ENCODE assay signal across 1 cellular context in the genomic region with DNA sequence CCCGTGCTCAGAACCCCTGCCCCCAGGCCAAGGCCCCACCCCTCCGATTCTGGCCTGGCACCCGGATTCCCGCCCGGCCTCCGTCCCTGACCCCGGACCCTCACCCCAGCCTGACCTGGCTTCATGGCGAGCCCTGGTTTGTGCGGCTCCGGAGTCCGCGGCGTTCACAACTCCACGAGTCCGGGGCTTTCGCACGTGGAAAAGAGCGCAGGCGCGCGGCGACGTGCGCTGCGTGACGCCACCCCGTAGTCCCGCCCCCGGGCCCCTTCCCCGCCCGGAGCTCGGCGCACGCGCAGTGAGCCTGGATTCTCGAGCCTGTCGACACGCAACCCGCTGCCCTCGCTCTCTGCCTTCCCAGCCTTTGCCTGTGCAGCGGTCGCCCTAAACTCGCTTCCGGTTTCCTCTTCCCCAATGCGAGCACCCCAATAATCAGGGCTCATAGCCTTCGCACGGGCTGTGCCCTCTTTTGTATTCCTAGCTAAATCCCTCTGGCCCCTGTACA.
TF ChIP-seq lines count a peak whose summit lies in the region.

A gene (minus strand): TSS at position 204 of the 502 bp plus-strand sequence. CDS start 79 bp downstream, at position 125.

TF ChIP-seq in HepG2, 621 proteins besides CTCF, POLR2A, EP300 and RAD21 (continued from another document and continues in another):
- TF ChIP-seq, protein P1, sequence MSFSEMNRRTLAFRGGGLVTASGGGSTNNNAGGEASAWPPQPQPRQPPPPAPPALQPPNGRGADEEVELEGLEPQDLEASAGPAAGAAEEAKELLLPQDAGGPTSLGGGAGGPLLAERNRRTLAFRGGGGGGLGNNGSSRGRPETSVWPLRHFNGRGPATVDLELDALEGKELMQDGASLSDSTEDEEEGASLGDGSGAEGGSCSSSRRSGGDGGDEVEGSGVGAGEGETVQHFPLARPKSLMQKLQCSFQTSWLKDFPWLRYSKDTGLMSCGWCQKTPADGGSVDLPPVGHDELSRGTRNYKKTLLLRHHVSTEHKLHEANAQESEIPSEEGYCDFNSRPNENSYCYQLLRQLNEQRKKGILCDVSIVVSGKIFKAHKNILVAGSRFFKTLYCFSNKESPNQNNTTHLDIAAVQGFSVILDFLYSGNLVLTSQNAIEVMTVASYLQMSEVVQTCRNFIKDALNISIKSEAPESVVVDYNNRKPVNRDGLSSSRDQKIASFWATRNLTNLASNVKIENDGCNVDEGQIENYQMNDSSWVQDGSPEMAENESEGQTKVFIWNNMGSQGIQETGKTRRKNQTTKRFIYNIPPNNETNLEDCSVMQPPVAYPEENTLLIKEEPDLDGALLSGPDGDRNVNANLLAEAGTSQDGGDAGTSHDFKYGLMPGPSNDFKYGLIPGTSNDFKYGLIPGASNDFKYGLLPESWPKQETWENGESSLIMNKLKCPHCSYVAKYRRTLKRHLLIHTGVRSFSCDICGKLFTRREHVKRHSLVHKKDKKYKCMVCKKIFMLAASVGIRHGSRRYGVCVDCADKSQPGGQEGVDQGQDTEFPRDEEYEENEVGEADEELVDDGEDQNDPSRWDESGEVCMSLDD (CRISPR knock-in tag; IDR thresholded peaks at IDR 0.05; ENCODE audit: borderline replicate concordance): peak; percentile 81
- peak; percentile 40; the same call in 1 of the 2 replicates for TF ChIP-seq ZBTB38 (CRISPR knock-in tag; IDR thresholded peaks at IDR 0.05)
- TF ChIP-seq SAFB2 (CRISPR knock-in tag; IDR thresholded peaks at IDR 0.05; ENCODE audit: borderline replicate concordance, low read depth): peak; percentile 57; the same call in 1 of the 2 replicates
- TF ChIP-seq MYC (CRISPR knock-in tag; IDR thresholded peaks at IDR 0.05; ENCODE audit: borderline replicate concordance): peak; percentile 94
- TF ChIP-seq FOXM1 (CRISPR knock-in tag; IDR thresholded peaks at IDR 0.05): no peak
- TF ChIP-seq, protein P2, sequence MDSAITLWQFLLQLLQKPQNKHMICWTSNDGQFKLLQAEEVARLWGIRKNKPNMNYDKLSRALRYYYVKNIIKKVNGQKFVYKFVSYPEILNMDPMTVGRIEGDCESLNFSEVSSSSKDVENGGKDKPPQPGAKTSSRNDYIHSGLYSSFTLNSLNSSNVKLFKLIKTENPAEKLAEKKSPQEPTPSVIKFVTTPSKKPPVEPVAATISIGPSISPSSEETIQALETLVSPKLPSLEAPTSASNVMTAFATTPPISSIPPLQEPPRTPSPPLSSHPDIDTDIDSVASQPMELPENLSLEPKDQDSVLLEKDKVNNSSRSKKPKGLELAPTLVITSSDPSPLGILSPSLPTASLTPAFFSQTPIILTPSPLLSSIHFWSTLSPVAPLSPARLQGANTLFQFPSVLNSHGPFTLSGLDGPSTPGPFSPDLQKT (CRISPR knock-in tag; IDR thresholded peaks at IDR 0.05; ENCODE audit: borderline replicate concordance): no peak
- TF ChIP-seq ZBTB8A (CRISPR knock-in tag; IDR thresholded peaks at IDR 0.05; ENCODE audit: borderline replicate concordance, low read depth): no peak
- no peak; the same call in none of the 2 replicates for TF ChIP-seq FOXA3 (CRISPR knock-in tag; IDR thresholded peaks at IDR 0.05)
- TF ChIP-seq, protein P3, sequence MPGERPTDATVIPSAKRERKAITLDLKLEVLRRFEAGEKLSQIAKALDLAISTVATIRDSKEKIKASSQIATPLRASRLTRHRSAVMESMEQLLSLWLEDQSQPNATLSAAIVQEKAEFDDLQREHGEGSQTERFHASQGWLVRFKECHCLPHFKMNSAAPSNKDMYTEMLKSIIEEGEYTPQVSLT (CRISPR knock-in tag; IDR thresholded peaks at IDR 0.05; ENCODE audit: borderline replicate concordance, low read depth): no peak
- peak; percentile 69 for TF ChIP-seq NR2C2 (CRISPR knock-in tag; IDR thresholded peaks at IDR 0.05; ENCODE audit: borderline replicate concordance)
- no peak for TF ChIP-seq IKZF1 (IDR thresholded peaks at IDR 0.05)
- TF ChIP-seq, protein P4, sequence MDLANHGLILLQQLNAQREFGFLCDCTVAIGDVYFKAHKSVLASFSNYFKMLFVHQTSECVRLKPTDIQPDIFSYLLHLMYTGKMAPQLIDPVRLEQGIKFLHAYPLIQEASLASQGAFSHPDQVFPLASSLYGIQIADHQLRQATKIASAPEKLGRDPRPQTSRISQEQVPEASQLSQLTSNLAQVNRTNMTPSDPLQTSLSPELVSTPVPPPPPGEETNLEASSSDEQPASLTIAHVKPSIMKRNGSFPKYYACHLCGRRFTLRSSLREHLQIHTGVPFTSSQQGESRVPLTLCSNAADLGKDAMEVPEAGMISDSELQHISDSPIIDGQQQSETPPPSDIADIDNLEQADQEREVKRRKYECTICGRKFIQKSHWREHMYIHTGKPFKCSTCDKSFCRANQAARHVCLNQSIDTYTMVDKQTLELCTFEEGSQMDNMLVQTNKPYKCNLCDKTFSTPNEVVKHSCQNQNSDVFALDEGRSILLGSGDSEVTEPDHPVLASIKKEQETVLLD (CRISPR knock-in tag; IDR thresholded peaks at IDR 0.05; ENCODE audit: low read depth): no peak
- TF ChIP-seq ZNF816 (CRISPR knock-in tag; IDR thresholded peaks at IDR 0.05; ENCODE audit: borderline replicate concordance): no peak
- peak; percentile 62 for TF ChIP-seq MED8 (CRISPR knock-in tag; IDR thresholded peaks at IDR 0.05; ENCODE audit: insufficient replicate concordance)
- TF ChIP-seq, protein P5, sequence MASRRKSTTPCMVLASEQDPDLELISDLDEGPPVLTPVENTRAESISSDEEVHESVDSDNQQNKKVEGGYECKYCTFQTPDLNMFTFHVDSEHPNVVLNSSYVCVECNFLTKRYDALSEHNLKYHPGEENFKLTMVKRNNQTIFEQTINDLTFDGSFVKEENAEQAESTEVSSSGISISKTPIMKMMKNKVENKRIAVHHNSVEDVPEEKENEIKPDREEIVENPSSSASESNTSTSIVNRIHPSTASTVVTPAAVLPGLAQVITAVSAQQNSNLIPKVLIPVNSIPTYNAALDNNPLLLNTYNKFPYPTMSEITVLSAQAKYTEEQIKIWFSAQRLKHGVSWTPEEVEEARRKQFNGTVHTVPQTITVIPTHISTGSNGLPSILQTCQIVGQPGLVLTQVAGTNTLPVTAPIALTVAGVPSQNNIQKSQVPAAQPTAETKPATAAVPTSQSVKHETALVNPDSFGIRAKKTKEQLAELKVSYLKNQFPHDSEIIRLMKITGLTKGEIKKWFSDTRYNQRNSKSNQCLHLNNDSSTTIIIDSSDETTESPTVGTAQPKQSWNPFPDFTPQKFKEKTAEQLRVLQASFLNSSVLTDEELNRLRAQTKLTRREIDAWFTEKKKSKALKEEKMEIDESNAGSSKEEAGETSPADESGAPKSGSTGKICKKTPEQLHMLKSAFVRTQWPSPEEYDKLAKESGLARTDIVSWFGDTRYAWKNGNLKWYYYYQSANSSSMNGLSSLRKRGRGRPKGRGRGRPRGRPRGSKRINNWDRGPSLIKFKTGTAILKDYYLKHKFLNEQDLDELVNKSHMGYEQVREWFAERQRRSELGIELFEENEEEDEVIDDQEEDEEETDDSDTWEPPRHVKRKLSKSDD (CRISPR knock-in tag; IDR thresholded peaks at IDR 0.05; ENCODE audit: low read depth): no peak; the same call in 1 of the 2 replicates
- TF ChIP-seq HOXA3 (CRISPR knock-in tag; IDR thresholded peaks at IDR 0.05): peak; percentile 63
- TF ChIP-seq GATAD2A (CRISPR knock-in tag; IDR thresholded peaks at IDR 0.05): peak; percentile 41
- 0 out of 2 replicates have a peak, but pooled peaks have one; percentile 37 for TF ChIP-seq SP140L (CRISPR knock-in tag; IDR thresholded peaks at IDR 0.05; ENCODE audit: borderline replicate concordance)
- TF ChIP-seq, protein P6, sequence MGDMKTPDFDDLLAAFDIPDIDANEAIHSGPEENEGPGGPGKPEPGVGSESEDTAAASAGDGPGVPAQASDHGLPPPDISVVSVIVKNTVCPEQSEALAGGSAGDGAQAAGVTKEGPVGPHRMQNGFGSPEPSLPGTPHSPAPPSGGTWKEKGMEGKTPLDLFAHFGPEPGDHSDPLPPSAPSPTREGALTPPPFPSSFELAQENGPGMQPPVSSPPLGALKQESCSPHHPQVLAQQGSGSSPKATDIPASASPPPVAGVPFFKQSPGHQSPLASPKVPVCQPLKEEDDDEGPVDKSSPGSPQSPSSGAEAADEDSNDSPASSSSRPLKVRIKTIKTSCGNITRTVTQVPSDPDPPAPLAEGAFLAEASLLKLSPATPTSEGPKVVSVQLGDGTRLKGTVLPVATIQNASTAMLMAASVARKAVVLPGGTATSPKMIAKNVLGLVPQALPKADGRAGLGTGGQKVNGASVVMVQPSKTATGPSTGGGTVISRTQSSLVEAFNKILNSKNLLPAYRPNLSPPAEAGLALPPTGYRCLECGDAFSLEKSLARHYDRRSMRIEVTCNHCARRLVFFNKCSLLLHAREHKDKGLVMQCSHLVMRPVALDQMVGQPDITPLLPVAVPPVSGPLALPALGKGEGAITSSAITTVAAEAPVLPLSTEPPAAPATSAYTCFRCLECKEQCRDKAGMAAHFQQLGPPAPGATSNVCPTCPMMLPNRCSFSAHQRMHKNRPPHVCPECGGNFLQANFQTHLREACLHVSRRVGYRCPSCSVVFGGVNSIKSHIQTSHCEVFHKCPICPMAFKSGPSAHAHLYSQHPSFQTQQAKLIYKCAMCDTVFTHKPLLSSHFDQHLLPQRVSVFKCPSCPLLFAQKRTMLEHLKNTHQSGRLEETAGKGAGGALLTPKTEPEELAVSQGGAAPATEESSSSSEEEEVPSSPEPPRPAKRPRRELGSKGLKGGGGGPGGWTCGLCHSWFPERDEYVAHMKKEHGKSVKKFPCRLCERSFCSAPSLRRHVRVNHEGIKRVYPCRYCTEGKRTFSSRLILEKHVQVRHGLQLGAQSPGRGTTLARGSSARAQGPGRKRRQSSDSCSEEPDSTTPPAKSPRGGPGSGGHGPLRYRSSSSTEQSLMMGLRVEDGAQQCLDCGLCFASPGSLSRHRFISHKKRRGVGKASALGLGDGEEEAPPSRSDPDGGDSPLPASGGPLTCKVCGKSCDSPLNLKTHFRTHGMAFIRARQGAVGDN (CRISPR knock-in tag; IDR thresholded peaks at IDR 0.05): peak; percentile 97
- TF ChIP-seq ZNF563 (CRISPR knock-in tag; IDR thresholded peaks at IDR 0.05): peak; percentile 75; the same call in 1 of the 2 replicates
- TF ChIP-seq HNRNPLL (IDR thresholded peaks at IDR 0.05; ENCODE audit: low read depth, low read length, poor library complexity, severe bottlenecking): peak; percentile 70
- no peak; the same call in 1 of the 2 replicates for TF ChIP-seq BRD4 (CRISPR knock-in tag; IDR thresholded peaks at IDR 0.05)
- TF ChIP-seq, protein P7, sequence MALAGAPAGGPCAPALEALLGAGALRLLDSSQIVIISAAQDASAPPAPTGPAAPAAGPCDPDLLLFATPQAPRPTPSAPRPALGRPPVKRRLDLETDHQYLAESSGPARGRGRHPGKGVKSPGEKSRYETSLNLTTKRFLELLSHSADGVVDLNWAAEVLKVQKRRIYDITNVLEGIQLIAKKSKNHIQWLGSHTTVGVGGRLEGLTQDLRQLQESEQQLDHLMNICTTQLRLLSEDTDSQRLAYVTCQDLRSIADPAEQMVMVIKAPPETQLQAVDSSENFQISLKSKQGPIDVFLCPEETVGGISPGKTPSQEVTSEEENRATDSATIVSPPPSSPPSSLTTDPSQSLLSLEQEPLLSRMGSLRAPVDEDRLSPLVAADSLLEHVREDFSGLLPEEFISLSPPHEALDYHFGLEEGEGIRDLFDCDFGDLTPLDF (CRISPR knock-in tag; IDR thresholded peaks at IDR 0.05): no peak; the same call in none of the 2 replicates
- TF ChIP-seq SOX13 (IDR thresholded peaks at IDR 0.05): no peak
- no peak for TF ChIP-seq SOX13 (CRISPR knock-in tag; conservative IDR thresholded peaks at IDR 0.05 in 1 of 2, IDR thresholded peaks at IDR 0.05 in 1 of 2)
- no peak for TF ChIP-seq LCORL (IDR thresholded peaks at IDR 0.05)
- TF ChIP-seq LCORL (CRISPR knock-in tag; IDR thresholded peaks at IDR 0.05): 0 out of 2 replicates have a peak, but pooled peaks have one; percentile 45
- no peak for TF ChIP-seq ZNF550 (CRISPR knock-in tag; IDR thresholded peaks at IDR 0.05; ENCODE audit: borderline replicate concordance)
- TF ChIP-seq ZNF672 (CRISPR knock-in tag; IDR thresholded peaks at IDR 0.05): no peak
- TF ChIP-seq ZEB1 (IDR thresholded peaks at IDR 0.05; ENCODE audit: insufficient replicate concordance, low read depth): no peak
- TF ChIP-seq SRSF9 (IDR thresholded peaks at IDR 0.05; ENCODE audit: borderline replicate concordance, insufficient read depth, low read depth, low read length, poor library complexity, severe bottlenecking): no peak
- 0 out of 2 replicates have a peak, but pooled peaks have one; percentile 39 for TF ChIP-seq ETV6 (CRISPR knock-in tag; conservative IDR thresholded peaks at IDR 0.05)
- no peak for TF ChIP-seq ZNF296 (CRISPR knock-in tag; conservative IDR thresholded peaks at IDR 0.05)
- no peak for TF ChIP-seq ZNF24 (IDR thresholded peaks at IDR 0.05)
- TF ChIP-seq ISX (CRISPR knock-in tag; conservative IDR thresholded peaks at IDR 0.05): no peak
- TF ChIP-seq HNRNPUL1 (IDR thresholded peaks at IDR 0.05; ENCODE audit: low read depth, low read length): no peak
- TF ChIP-seq, protein P8, sequence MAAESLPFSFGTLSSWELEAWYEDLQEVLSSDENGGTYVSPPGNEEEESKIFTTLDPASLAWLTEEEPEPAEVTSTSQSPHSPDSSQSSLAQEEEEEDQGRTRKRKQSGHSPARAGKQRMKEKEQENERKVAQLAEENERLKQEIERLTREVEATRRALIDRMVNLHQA (CRISPR knock-in tag; IDR thresholded peaks at IDR 0.05): no peak
- no peak for TF ChIP-seq HCFC1 (IDR thresholded peaks at IDR 0.05; ENCODE audit: low read depth, low read length)
